In the genomic region with DNA sequence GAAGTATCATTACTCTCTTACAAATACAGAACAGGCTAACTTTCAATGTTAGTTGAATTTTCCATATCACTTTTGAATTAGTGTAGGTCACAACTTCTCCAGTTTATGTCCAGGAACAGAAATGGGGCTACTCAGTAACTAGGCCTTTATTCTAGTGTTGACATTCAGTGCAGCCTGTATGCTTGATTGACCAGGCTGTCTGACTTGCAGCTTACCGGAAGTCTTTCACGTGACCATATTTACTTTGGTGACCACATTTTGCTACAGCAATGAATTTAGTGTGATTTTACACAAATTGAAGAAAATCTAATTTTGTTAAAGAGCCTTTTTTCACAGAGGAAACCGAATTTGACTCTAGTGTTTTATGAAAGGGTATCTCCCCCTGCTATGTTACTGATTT, we compare ENCODE assay signal across 8 cellular contexts. TPM values are rescaled to one million over a fixed set of nuclear protein-coding genes. Genes with fewer than 3 reads are reported as not detected.
DNase-seq lines count a peak whose midpoint lies in the region; ATAC-seq and TF ChIP-seq lines count a peak whose summit lies in the region.

No MANE protein-coding gene starts in this region.

- TF ChIP-seq EP300 in stomach (IDR thresholded peaks at IDR 0.05): no peak

- peak overlapping the region; percentile 34 for H3K27ac Mint-ChIP-seq in activated T-cell treated with anti-CD3 and anti-CD28 coated beads, Interleukin-2, amount 50 U/mL, for 24 hours
- no peak overlapping the region for H3K27ac Mint-ChIP-seq in activated B cell treated with CpG ODN at 0.5 μM for 24 hours
- no peak overlapping the region for H3K27ac Mint-ChIP-seq in endothelial cell (ENCODE audit: unreplicated experiment)

- CTCF ChIA-PET in activated B cell treated with CpG ODN at 0.5 μM for 24 hours (lab: Charles Lee): no interaction called here

- peaks cover 72% of the 10 kb centered on the region for H3K36me3 Mint-ChIP-seq in activated T-cell treated with anti-CD3 and anti-CD28 coated beads, Interleukin-2, amount 50 U/mL, for 24 hours (ENCODE audit: low read depth)
- peaks cover 22% of the 10 kb centered on the region for H3K36me3 Mint-ChIP-seq in activated T-cell treated with anti-CD3 and anti-CD28 coated beads, Interleukin-2, amount 50 U/mL, for 4 hours (ENCODE audit: insufficient read depth)
- H3K36me3 Mint-ChIP-seq in activated B cell treated with CpG ODN at 0.5 μM for 24 hours (ENCODE audit: low read depth) (peaks cover 19% of the 10 kb centered on the region), endothelial cell (ENCODE audit: low read depth, unreplicated experiment) (peaks cover 6% of the 10 kb centered on the region)

- no peaks in the 10 kb centered on the region for H3K27me3 ChIP-seq in stomach

- intact Hi-C loops in activated B cell treated with CpG ODN at 0.5 μM for 24 hours (cut with micrococcal nuclease): no loop called here
- intact Hi-C loops in stomach (cut with DNase I; ENCODE audit: low total_unique reads): no loop called here

- H3K4me3 Mint-ChIP-seq in activated T-cell treated with anti-CD3 and anti-CD28 coated beads, Interleukin-2, amount 50 U/mL, for 24 hours: no peak overlapping the region
- H3K4me3 Mint-ChIP-seq in activated T-cell treated with anti-CD3 and anti-CD28 coated beads, Interleukin-2, amount 50 U/mL, for 4 hours: no peak overlapping the region
- H3K4me3 Mint-ChIP-seq in activated B cell treated with CpG ODN at 0.5 μM for 24 hours (no peak overlapping the region), endothelial cell (ENCODE audit: unreplicated experiment) (no peak overlapping the region)

- H3K4me1 Mint-ChIP-seq in activated T-cell treated with anti-CD3 and anti-CD28 coated beads, Interleukin-2, amount 50 U/mL, for 24 hours (ENCODE audit: low read depth): peaks cover 29% of the 10 kb centered on the region
- peaks cover 10% of the 10 kb centered on the region for H3K4me1 Mint-ChIP-seq in activated T-cell treated with anti-CD3 and anti-CD28 coated beads, Interleukin-2, amount 50 U/mL, for 4 hours (ENCODE audit: low read depth)
- H3K4me1 Mint-ChIP-seq in activated B cell treated with CpG ODN at 0.5 μM for 24 hours: peaks cover 16% of the 10 kb centered on the region
- no peaks in the 10 kb centered on the region for H3K4me1 Mint-ChIP-seq in endothelial cell (ENCODE audit: unreplicated experiment)

- no peak for DNase-seq in activated T-cell treated with anti-CD3 and anti-CD28 coated beads, Interleukin-2, amount 50 U/mL, for 24 hours
- DNase-seq in activated T-cell treated with anti-CD3 and anti-CD28 coated beads, Interleukin-2, amount 50 U/mL, for 4 hours: no peak
- DNase-seq in activated B cell treated with CpG ODN at 0.5 μM for 24 hours: no peak
- no peak for DNase-seq in stomach
- DNase-seq in endothelial cell (ENCODE audit: low spot score): no peak
- DNase-seq in NCI-H1694 (lab: John Stamatoyannopoulos, UW): no peak
- no peak for DNase-seq in foreskin fibroblast

- no peak for ATAC-seq in activated T-cell treated with anti-CD3 and anti-CD28 coated beads, Interleukin-2, amount 50 U/mL, for 4 hours
- ATAC-seq in HG02852 (IDR thresholded peaks at IDR 0.05; ENCODE audit: unreplicated experiment) (peak; percentile 62), activated B cell treated with CpG ODN at 0.5 μM for 24 hours (ENCODE audit: low read depth) (peak; percentile 47)

- H3K27ac ChIP-seq in stomach: peak overlapping the region in 4 of 5 donors; percentile 52 to 79 (median 74)

- no peak for TF ChIP-seq POLR2A in stomach (IDR thresholded peaks at IDR 0.05)

- POLR2A ChIA-PET in activated B cell treated with CpG ODN at 0.5 μM for 24 hours (lab: Charles Lee): interaction anchor here (1.2 kb wide), 1 partner anchor 19 kb away, joined by 4 read pairs; the partner anchor contains the start of gene TMEM263

- no peaks in the 10 kb centered on the region for H3K9me3 ChIP-seq in stomach

- H3K27me3 Mint-ChIP-seq in activated T-cell treated with anti-CD3 and anti-CD28 coated beads, Interleukin-2, amount 50 U/mL, for 24 hours: no peaks in the 10 kb centered on the region
- no peaks in the 10 kb centered on the region for H3K27me3 Mint-ChIP-seq in activated T-cell treated with anti-CD3 and anti-CD28 coated beads, Interleukin-2, amount 50 U/mL, for 4 hours (ENCODE audit: low read depth)
- no peaks in the 10 kb centered on the region for H3K27me3 Mint-ChIP-seq in activated B cell treated with CpG ODN at 0.5 μM for 24 hours
- H3K27me3 Mint-ChIP-seq in endothelial cell (ENCODE audit: unreplicated experiment): no peaks in the 10 kb centered on the region

- no peak for TF ChIP-seq CTCF in activated B cell treated with CpG ODN at 0.5 μM for 24 hours (IDR thresholded peaks at IDR 0.05)
- no peak for TF ChIP-seq CTCF in stomach (IDR thresholded peaks at IDR 0.05)
- TF ChIP-seq CTCF in endothelial cell (IDR thresholded peaks at IDR 0.05; ENCODE audit: unreplicated experiment): no peak
- TF ChIP-seq CTCF in foreskin fibroblast (IDR thresholded peaks at IDR 0.05; ENCODE audit: low read depth, low read length): no peak

- H3K9me3 Mint-ChIP-seq in activated T-cell treated with anti-CD3 and anti-CD28 coated beads, Interleukin-2, amount 50 U/mL, for 24 hours: no peaks in the 10 kb centered on the region
- H3K9me3 Mint-ChIP-seq in activated T-cell treated with anti-CD3 and anti-CD28 coated beads, Interleukin-2, amount 50 U/mL, for 4 hours: no peaks in the 10 kb centered on the region
- H3K9me3 Mint-ChIP-seq in activated B cell treated with CpG ODN at 0.5 μM for 24 hours (no peaks in the 10 kb centered on the region), endothelial cell (ENCODE audit: unreplicated experiment) (no peaks in the 10 kb centered on the region)

- 33 to 58% (median 50%) methylated on average over 3 of the region's 3 CpGs for WGBS in stomach, 5 donors

- H3K4me3 ChIP-seq in stomach (no peak overlapping the region), foreskin fibroblast (ENCODE audit: low read depth in 1 of 2, low read length in 2 of 2) (no peak overlapping the region)

- peaks cover 0 to 23% (median 16%) of the 10 kb centered on the region in 4 donors for H3K36me3 ChIP-seq in stomach

- H3K4me1 ChIP-seq in stomach: peaks cover 25 to 77% (median 55%) of the 10 kb centered on the region in 4 donors

RNA-seq across cellular contexts. Expression of gene MTERF2, which starts 12.4 kb away (rescaled TPM):
- 1 to 10 TPM; 3.5 to 4.1 (median 3.8) TPM for total RNA-seq in activated T-cell treated with anti-CD3 and anti-CD28 coated beads, Interleukin-2, amount 50 U/mL, for 4 hours
- 8.3 and 9.4 TPM in 2 replicates for total RNA-seq in activated B cell treated with CpG ODN at 0.5 μM for 24 hours
- total RNA-seq in stomach: 10 to 100 TPM; 15.2 to 32.5 (median 17.1) TPM
- 10 to 100 TPM in 2 of 3 donors, 1 to 10 TPM in 1; 9.0 to 18.8 (median 13.9) TPM for polyA plus RNA-seq in stomach
- total RNA-seq in endothelial cell (ENCODE audit: unreplicated experiment): 7.7 TPM

RNA-seq across cellular contexts. Expression of gene TMEM263, which starts 18.8 kb away (rescaled TPM):
- total RNA-seq in activated T-cell treated with anti-CD3 and anti-CD28 coated beads, Interleukin-2, amount 50 U/mL, for 4 hours: 10 to 100 TPM; 13.5 to 16.2 (median 16.1) TPM
- 10.5 and 15.1 TPM in 2 replicates for total RNA-seq in activated B cell treated with CpG ODN at 0.5 μM for 24 hours
- 100 to 1,000 TPM in 2 of 5 donors, 10 to 100 TPM in 3; 26.8 to 108 (median 36.7) TPM for total RNA-seq in stomach
- polyA plus RNA-seq in stomach: 10 to 100 TPM; 12.9 to 32.1 (median 21.1) TPM
- 26.1 TPM for total RNA-seq in endothelial cell (ENCODE audit: unreplicated experiment)

Comparison
In these comparisons a context has a peak if more than half of its experiments do, and no peak if none do; other contexts are left out.
1. ATAC-seq: peak in HG02852 (single experiment) and activated B cell treated with CpG ODN at 0.5 μM for 24 hours (single experiment); none in activated T-cell treated with anti-CD3 and anti-CD28 coated beads, Interleukin-2, amount 50 U/mL, for 4 hours (0 of 2).